Comparison of ENCODE assay signal across 8 cellular contexts in the genomic region with DNA sequence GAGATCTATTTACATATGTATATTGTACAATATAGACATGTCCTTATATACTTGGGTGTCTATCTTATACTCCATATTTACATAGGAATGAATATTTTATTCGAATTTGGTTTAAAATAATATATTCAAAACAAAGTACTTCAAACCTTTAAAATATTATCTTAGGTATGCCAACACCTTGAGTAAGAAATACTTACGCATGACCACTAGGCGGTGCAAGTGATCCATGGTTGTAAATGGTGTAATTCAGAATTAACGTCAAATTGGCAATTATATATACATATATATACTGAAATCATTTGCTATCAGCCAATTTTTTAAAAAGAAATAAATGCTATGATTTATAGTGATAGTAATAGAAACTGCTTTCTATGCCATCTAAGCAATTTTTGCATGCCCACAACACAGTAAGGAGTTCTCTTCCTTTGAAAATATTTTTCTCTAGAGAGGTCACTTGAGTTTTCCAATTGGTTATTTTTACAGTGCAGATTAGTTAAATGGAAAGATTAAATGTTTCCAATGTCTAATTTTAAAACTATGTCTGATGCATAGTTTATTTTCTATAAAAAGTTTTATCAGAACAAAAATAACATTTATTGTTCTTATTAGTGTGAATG. TPM values are rescaled to one million over a fixed set of nuclear protein-coding genes. Genes with fewer than 3 reads are reported as not detected.
A peak's percentile ranks its signal among the peaks of the same experiment; 100 is the strongest.
DNase-seq lines count a peak whose midpoint lies in the region; ATAC-seq and TF ChIP-seq lines count a peak whose summit lies in the region.

No MANE protein-coding gene starts in this region.

- no peak overlapping the region for H3K23ac ChIP-seq in IMR-90 (ENCODE audit: low read depth, low read length)

- no peak overlapping the region for H3K4ac ChIP-seq in IMR-90 (ENCODE audit: low read depth, low read length)

- H2BK5ac ChIP-seq in IMR-90 (ENCODE audit: low read depth, low read length, poor library complexity, severe bottlenecking) = no peak overlapping the region

- no peak for TF ChIP-seq POLR2A in IMR-90 (IDR thresholded peaks at IDR 0.05; ENCODE audit: low read depth, low read length)

- in situ Hi-C loops in IMR-90 (cut with MboI; ENCODE audit: low sequenced_read_pairs) = loop anchor here (10.0 kb wide), 1 partner anchor 562 kb away; no protein-coding TSS in a partner anchor
- in situ Hi-C loops in SK-MEL-5 (cut with HindIII; ENCODE audit: low pct_unique_long_range_greater_than_20kb, low sequenced_read_pairs) = no loop called here
- in situ Hi-C loops in astrocyte of the cerebellum (cut with HindIII; ENCODE audit: low sequenced_read_pairs) = no loop called here

- no peak overlapping the region for H3K56ac ChIP-seq in IMR-90 (ENCODE audit: extremely low read depth, insufficient read depth, low read length)

- H4K5ac ChIP-seq in IMR-90 (ENCODE audit: low read depth, low read length) = no peak overlapping the region

- no TSS peak for BruUV-seq in IMR-90 (replicated peaks; lab: Mats Ljungman, UMichigan)

- H3K14ac ChIP-seq in IMR-90 (replicated peaks; ENCODE audit: low read depth, low read length) = no peak overlapping the region

- H3K79me1 ChIP-seq in IMR-90 (ENCODE audit: low read depth in 1 of 2, low read length in 2 of 2) = no peaks in the 10 kb centered on the region

- H2AK9ac ChIP-seq in IMR-90 (replicated peaks; ENCODE audit: low read depth, low read length, poor library complexity) = no peak overlapping the region

- no peak overlapping the region for H4K91ac ChIP-seq in IMR-90 (ENCODE audit: insufficient read depth, low read depth, low read length)

- no peak overlapping the region for H3K18ac ChIP-seq in IMR-90 (ENCODE audit: low read depth, low read length)

- no peaks in the 10 kb centered on the region for H3K36me3 ChIP-seq in heart right ventricle
- no peaks in the 10 kb centered on the region for H3K36me3 ChIP-seq in IMR-90 (ENCODE audit: control insufficient read depth, insufficient read depth, low read length)
- no peaks in the 10 kb centered on the region for H3K36me3 ChIP-seq in left lung

- H4K8ac ChIP-seq in IMR-90 (ENCODE audit: low read depth in 2 of 2, low read length in 2 of 2) = no peak overlapping the region

- H2AK5ac ChIP-seq in IMR-90 (ENCODE audit: low read depth, low read length) = no peak overlapping the region

- 1 to 3% methylated on average over 4 of the region's 4 CpGs for WGBS in heart right ventricle, 2 donors
- WGBS in IMR-90 (ENCODE audit: extremely low coverage in 2 of 2, insufficient read length in 1 of 2), 2 experiments = no CpG with 5 or more reads among the region's 4 CpGs

- H3K9me3 ChIP-seq in heart right ventricle = no peaks in the 10 kb centered on the region
- H3K9me3 ChIP-seq in IMR-90 (ENCODE audit: control insufficient read depth, insufficient read depth, low read length) = no peaks in the 10 kb centered on the region
- no peaks in the 10 kb centered on the region for H3K9me3 ChIP-seq in left lung

- H3K4me3 ChIP-seq in heart right ventricle (no peak overlapping the region), IMR-90 (ENCODE audit: insufficient read depth, low read depth, low read length) (no peak overlapping the region), astrocyte of the cerebellum (ENCODE audit: low read depth, low read length) (no peak overlapping the region), left lung (no peak overlapping the region)

- no peak overlapping the region for H2BK20ac ChIP-seq in IMR-90 (ENCODE audit: low read depth, low read length)

- DNase-seq in heart right ventricle (no peak), left cardiac atrium (no peak), IMR-90 (peak; percentile 64), SK-MEL-5 (ENCODE audit: low read depth, low spot score) (peak; percentile 55), astrocyte of the cerebellum (ENCODE audit: low read depth) (peak; percentile 38), left lung (no peak), GDM1 (lab: John Stamatoyannopoulos, UW) (no peak)
- peak; percentile 5 to 25 for DNase-seq in stimulated activated CD8-positive, alpha-beta memory T cell treated with anti-CD3 and anti-CD28 coated beads, Interleukin-4, amount 100 ng/mL, for 1 hour (ENCODE audit: low read depth in 2 of 2, low spot score in 1 of 2)

- H3K4me1 ChIP-seq in heart right ventricle = no peaks in the 10 kb centered on the region
- no peaks in the 10 kb centered on the region for H3K4me1 ChIP-seq in IMR-90 (ENCODE audit: control insufficient read depth, insufficient read depth, low read length)
- no peaks in the 10 kb centered on the region for H3K4me1 ChIP-seq in left lung

- no peak overlapping the region for H3K4me2 ChIP-seq in IMR-90 (ENCODE audit: low read depth, low read length)

- H2BK120ac ChIP-seq in IMR-90 (ENCODE audit: low read depth, low read length) = no peak overlapping the region

- dilution Hi-C loops in IMR-90 (cut with HindIII; ENCODE audit: low sequenced_read_pairs, unreplicated experiment) = no loop called here

- no peaks in the 10 kb centered on the region; the same call in 1 of the 2 replicates for H3K9me1 ChIP-seq in IMR-90 (ENCODE audit: insufficient read depth, low read length)

- no peak overlapping the region for H3K27ac ChIP-seq in heart right ventricle
- H3K27ac ChIP-seq in IMR-90 (ENCODE audit: insufficient read depth, low read length) = no peak overlapping the region
- H3K27ac ChIP-seq in left lung = no peak overlapping the region

- POLR2A ChIA-PET in IMR-90 (lab: Charles Lee; ENCODE audit: unreplicated experiment) = no interaction called here

- no peak overlapping the region for H3K9ac ChIP-seq in IMR-90 (ENCODE audit: low read depth, low read length)

- TF ChIP-seq CTCF in heart right ventricle (IDR thresholded peaks at IDR 0.05) = peak; percentile 31 to 80 (median 70)
- TF ChIP-seq CTCF in IMR-90 (conservative IDR thresholded peaks at IDR 0.05; ENCODE audit: low read depth, low read length) = peak; percentile 75
- peak; percentile 73 for TF ChIP-seq CTCF in astrocyte of the cerebellum (IDR thresholded peaks at IDR 0.05; ENCODE audit: low read depth, low read length, missing control alignments)
- peak; percentile 56 to 79 for TF ChIP-seq CTCF in left lung (IDR thresholded peaks at IDR 0.05)

- no peak for ATAC-seq in heart right ventricle
- ATAC-seq in left cardiac atrium = no peak
- peak; percentile 65 for ATAC-seq in IMR-90 (ENCODE audit: low read depth)
- ATAC-seq in left lung = peak; percentile 81

- H4K20me1 ChIP-seq in IMR-90 (ENCODE audit: insufficient read depth, low read length) = no peaks in the 10 kb centered on the region

- no peak overlapping the region for H2BK15ac ChIP-seq in IMR-90 (ENCODE audit: low read depth, low read length)

- intact Hi-C loops in heart right ventricle (cut with DNase I) (loop anchor here in 2 of 10 donors (5.0 to 10.0 kb wide), 2 partner anchors 559 to 562 kb away; no protein-coding TSS in a partner anchor), left cardiac atrium (cut with DNase I) (no loop called here), IMR-90 (cut with micrococcal nuclease) (loop anchor here (1.0 kb wide), 1 partner anchor 560 kb away; no protein-coding TSS in a partner anchor), left lung (cut with DNase I) (no loop called here)

- peak; percentile 73 for TF ChIP-seq RAD21 in IMR-90 (IDR thresholded peaks at IDR 0.05; ENCODE audit: low read length)

- H3K27me3 ChIP-seq in heart right ventricle (peaks cover 0 to 9% (median 0%) of the 10 kb centered on the region in 7 donors), IMR-90 (ENCODE audit: control insufficient read depth, insufficient read depth, low read length) (no peaks in the 10 kb centered on the region), left lung (no peaks in the 10 kb centered on the region)

- H2AFZ ChIP-seq in IMR-90 (replicated peaks; ENCODE audit: low read length, poor library complexity) = no peak overlapping the region

- CTCF ChIA-PET in IMR-90 (lab: Yijun Ruan, JAX) = no interaction called here

TF ChIP-seq in IMR-90, 13 proteins besides CTCF, POLR2A, EP300 and RAD21:
- TF ChIP-seq CEBPB (IDR thresholded peaks at IDR 0.05; ENCODE audit: low read depth, low read length) (no peak), MXI1 (IDR thresholded peaks at IDR 0.05; ENCODE audit: borderline replicate concordance, low read depth, low read length) (no peak), BHLHE40 (IDR thresholded peaks at IDR 0.05; ENCODE audit: low read depth, low read length) (no peak), SMC3 (IDR thresholded peaks at IDR 0.05; ENCODE audit: low read depth, low read length) (peak; percentile 62), NFE2L2 (IDR thresholded peaks at IDR 0.05; ENCODE audit: low read depth, low read length) (no peak)
- TF ChIP-seq, protein P1, sequence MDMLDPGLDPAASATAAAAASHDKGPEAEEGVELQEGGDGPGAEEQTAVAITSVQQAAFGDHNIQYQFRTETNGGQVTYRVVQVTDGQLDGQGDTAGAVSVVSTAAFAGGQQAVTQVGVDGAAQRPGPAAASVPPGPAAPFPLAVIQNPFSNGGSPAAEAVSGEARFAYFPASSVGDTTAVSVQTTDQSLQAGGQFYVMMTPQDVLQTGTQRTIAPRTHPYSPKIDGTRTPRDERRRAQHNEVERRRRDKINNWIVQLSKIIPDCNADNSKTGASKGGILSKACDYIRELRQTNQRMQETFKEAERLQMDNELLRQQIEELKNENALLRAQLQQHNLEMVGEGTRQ (IDR thresholded peaks at IDR 0.05; ENCODE audit: low read depth, low read length) = no peak

RNA-seq across cellular contexts. Expression of a gene that starts 37.5 kb away (rescaled TPM):
- total RNA-seq in heart right ventricle = 10 to 100 TPM; 14.4 to 28.3 (median 19.7) TPM
- 1 to 10 TPM; 8.4 to 9.0 TPM for polyA plus RNA-seq in heart right ventricle
- 10 to 100 TPM; 16.8 to 18.6 TPM for total RNA-seq in left cardiac atrium
- 7.3 and 16.9 TPM in 2 replicates for total RNA-seq in IMR-90 (2012; rRNA removed)
- polyA plus RNA-seq in IMR-90 (2012; rRNA removed) = 12.8 and 13.5 TPM in 2 replicates
- 6.3 TPM in 2 replicates for polyA plus RNA-seq in IMR-90 (2012; cell fraction: cytosol; rRNA removed)
- 1.4 and 4.7 TPM in 2 replicates for polyA plus RNA-seq in IMR-90 (2012; cell fraction: nucleus; rRNA removed; ENCODE audit: low replicate concordance)
- 17.4 and 18.8 TPM in 2 replicates for total RNA-seq in SK-MEL-5 (2014; rRNA removed; shearing (Covaris generic))
- 15.2 and 18.3 TPM in 2 replicates for polyA plus RNA-seq in SK-MEL-5 (2015; cell fraction: cytosol; rRNA removed)
- 14.8 and 15.3 TPM in 2 replicates for polyA plus RNA-seq in SK-MEL-5 (2015; cell fraction: nucleus; rRNA removed)
- 10 to 100 TPM; 11.1 to 15.0 TPM for total RNA-seq in left lung

Comparison
In these comparisons a context has a peak if more than half of its experiments do, and no peak if none do; other contexts are left out.
1. ATAC-seq: peak in IMR-90 (single experiment) and left lung (single experiment); none in heart right ventricle (0 of 8) and left cardiac atrium (0 of 2).
2. DNase-seq: peak in IMR-90 (single experiment), SK-MEL-5 (single experiment), astrocyte of the cerebellum (single experiment) and stimulated activated CD8-positive, alpha-beta memory T cell treated with anti-CD3 and anti-CD28 coated beads, Interleukin-4, amount 100 ng/mL, for 1 hour (2 of 2); none in heart right ventricle (0 of 2), left cardiac atrium (single experiment), left lung (0 of 2) and GDM1 (single experiment).
3. Peak in every context shown above with its lines, with median percentiles within 50 percentile points of each other: CTCF ChIP-seq.